In genomic region chr12:90515199-90516175, GRCh38 we compare ENCODE assay signal across 9 cellular contexts.
DNase-seq lines count a peak whose midpoint lies in the region; ATAC-seq, FAIRE-seq and TF ChIP-seq lines count a peak whose summit lies in the region.
"Had no signal": no experiment of that assay in that cellular context is flagged by ENCODE, and none has a peak within 500 bp of the region (broad histone marks: within the 10 kb centered on the region; RNA-seq: fewer than 3 reads in every experiment).

No MANE protein-coding gene starts in this region.

- H3K9me3 ChIP-seq in CD8-positive, alpha-beta T cell (ENCODE audit: low read length) = no peaks in the 10 kb centered on the region

- H3K36me3 Mint-ChIP-seq in CD8-positive, alpha-beta T cell = no peaks in the 10 kb centered on the region

- intact Hi-C loops in lower leg skin (cut with DNase I; ENCODE audit: low total_unique reads) = no loop called here
- intact Hi-C loops in CD8-positive, alpha-beta T cell (cut with DNase I, micrococcal nuclease) = no loop called here

- H3K4me1 ChIP-seq in CD8-positive, alpha-beta T cell (ENCODE audit: insufficient read depth, low read length) = no peaks in the 10 kb centered on the region

- no peaks in the 10 kb centered on the region for H3K27me3 Mint-ChIP-seq in CD8-positive, alpha-beta T cell (ENCODE audit: low read depth)
- H3K27me3 Mint-ChIP-seq: activated CD4-positive, alpha-beta memory T cell treated with anti-CD3 and anti-CD28 coated beads, Interleukin-2, amount 10 ng/mL, durations not matched to agents 7 days and 5 days had no signal

- POLR2A ChIA-PET in CD8-positive, alpha-beta T cell (lab: Charles Lee) = no interaction called here

- H3K4me1 Mint-ChIP-seq in CD8-positive, alpha-beta T cell (ENCODE audit: low read depth) = no peaks in the 10 kb centered on the region

- no peak for TF ChIP-seq POLR2A in lower leg skin (IDR thresholded peaks at IDR 0.05)

- H3K27me3 ChIP-seq in CD8-positive, alpha-beta T cell (ENCODE audit: insufficient read depth, low read length) = no peaks in the 10 kb centered on the region

- H3K9me3 Mint-ChIP-seq in CD8-positive, alpha-beta T cell = no peaks in the 10 kb centered on the region
- H3K9me3 Mint-ChIP-seq: activated CD4-positive, alpha-beta memory T cell treated with anti-CD3 and anti-CD28 coated beads, Interleukin-2, amount 10 ng/mL, durations not matched to agents 7 days and 5 days had no signal

- H3K36me3 ChIP-seq in CD8-positive, alpha-beta T cell (ENCODE audit: insufficient read depth, low read length) = no peaks in the 10 kb centered on the region

- TF ChIP-seq CTCF in lower leg skin (IDR thresholded peaks at IDR 0.05) = no peak
- TF ChIP-seq CTCF in CD8-positive, alpha-beta T cell (IDR thresholded peaks at IDR 0.05) = no peak
- TF ChIP-seq CTCF in D721Med (IDR thresholded peaks at IDR 0.05; ENCODE audit: insufficient read depth, missing control alignments) = no peak

- no peak overlapping the region for H3K4me3 ChIP-seq in lower leg skin (ENCODE audit: low read depth, poor library complexity, severe bottlenecking)
- no peak overlapping the region for H3K4me3 ChIP-seq in CD8-positive, alpha-beta T cell (ENCODE audit: low read depth, low read length)

- WGBS in lower leg skin, 2 donors = 46 to 64% methylated on average over 2 of the region's 2 CpGs

- DNase-seq in kidney tubule cell (ENCODE audit: low spot score) = peak; percentile 2
- DNase-seq in lower leg skin (ENCODE audit: low spot score in 2 of 2) = no peak
- DNase-seq in HuH-7 (ENCODE audit: low spot score) = no peak
- no peak for DNase-seq in CD8-positive, alpha-beta T cell
- DNase-seq in D721Med (ENCODE audit: insufficient read length, low spot score) = no peak
- DNase-seq: activated CD4-positive, alpha-beta memory T cell treated with anti-CD3 and anti-CD28 coated beads, Interleukin-2, amount 10 ng/mL, durations not matched to agents 7 days and 5 days had no signal

- H3K27ac Mint-ChIP-seq in CD8-positive, alpha-beta T cell = no peak overlapping the region
- H3K27ac Mint-ChIP-seq: activated CD4-positive, alpha-beta memory T cell treated with anti-CD3 and anti-CD28 coated beads, Interleukin-2, amount 10 ng/mL, durations not matched to agents 7 days and 5 days had no signal

- no peak overlapping the region for H3K4me3 Mint-ChIP-seq in CD8-positive, alpha-beta T cell
- H3K4me3 Mint-ChIP-seq: activated CD4-positive, alpha-beta memory T cell treated with anti-CD3 and anti-CD28 coated beads, Interleukin-2, amount 10 ng/mL, durations not matched to agents 7 days and 5 days had no signal

- H3K27ac ChIP-seq in CD8-positive, alpha-beta T cell (ENCODE audit: low read depth, low read length) = no peak overlapping the region

- ATAC-seq in GM18517 (IDR thresholded peaks at IDR 0.05; ENCODE audit: unreplicated experiment) = peak; percentile 99
- ATAC-seq in GM21717 (IDR thresholded peaks at IDR 0.05; ENCODE audit: unreplicated experiment) = peak; percentile 99
- ATAC-seq in HG03521 (IDR thresholded peaks at IDR 0.05; ENCODE audit: unreplicated experiment) = peak; percentile 93
- no peak for ATAC-seq in CD8-positive, alpha-beta T cell

- no peak for FAIRE-seq in D721Med (lab: Jason Lieb, UNC)

- CTCF ChIA-PET in CD8-positive, alpha-beta T cell (lab: Charles Lee) = no interaction called here
